In genomic region chr6:107957909-107958688, GRCh38 we compare ENCODE assay signal across 8 cellular contexts. TPM values are rescaled to one million over a fixed set of nuclear protein-coding genes. Genes with fewer than 3 reads are reported as not detected.
A peak's percentile ranks its signal among the peaks of the same experiment; 100 is the strongest.
DNase-seq lines count a peak whose midpoint lies in the region; ATAC-seq and TF ChIP-seq lines count a peak whose summit lies in the region.

TSS of gene SEC63 (minus strand) at chr6:107958208. CDS start at chr6:107958009, 199 bp downstream.

- H3K36me3 ChIP-seq in thoracic aorta = no peaks in the 10 kb centered on the region

- peak within 1 kb of the TSS; percentile 99 for H3K27ac Mint-ChIP-seq in activated naive CD8-positive, alpha-beta T cell
- peak within 1 kb of the TSS; percentile 99 for H3K27ac Mint-ChIP-seq in osteocyte (ENCODE audit: unreplicated experiment)

- peak; percentile 82 for TF ChIP-seq POLR2A in GM10847 (IDR thresholded peaks at IDR 0.05; ENCODE audit: extremely low read depth, insufficient read length)

- H3K4me1 Mint-ChIP-seq in activated naive CD8-positive, alpha-beta T cell (ENCODE audit: low read depth) = peaks cover 26% of the 10 kb centered on the region
- peaks cover 29% of the 10 kb centered on the region for H3K4me1 Mint-ChIP-seq in osteocyte (ENCODE audit: unreplicated experiment)

- TF ChIP-seq CTCF in osteocyte (IDR thresholded peaks at IDR 0.05) = no peak
- TF ChIP-seq CTCF in thoracic aorta (IDR thresholded peaks at IDR 0.05) = no peak

- no peaks in the 10 kb centered on the region for H3K27me3 Mint-ChIP-seq in activated naive CD8-positive, alpha-beta T cell
- H3K27me3 Mint-ChIP-seq in osteocyte (ENCODE audit: unreplicated experiment) = no peaks in the 10 kb centered on the region

- H3K4me3 ChIP-seq in thoracic aorta = peak within 1 kb of the TSS; percentile 94

- ATAC-seq in HG02642 (IDR thresholded peaks at IDR 0.05; ENCODE audit: poor library complexity, unreplicated experiment) (peak; percentile 93), thoracic aorta (ENCODE audit: insufficient number of reproducible peaks, low FRiP score, low read depth) (peak; percentile 92)

- peaks cover 3% of the 10 kb centered on the region for H3K36me3 Mint-ChIP-seq in activated naive CD8-positive, alpha-beta T cell
- no peaks in the 10 kb centered on the region for H3K36me3 Mint-ChIP-seq in osteocyte (ENCODE audit: unreplicated experiment)

- H3K27me3 ChIP-seq in thoracic aorta (replicated peaks; ENCODE audit: insufficient read depth) = no peaks in the 10 kb centered on the region

- peaks cover 14 to 23% of the 10 kb centered on the region in 2 donors for H3K4me1 ChIP-seq in thoracic aorta (ENCODE audit: control insufficient read depth in 1 of 2, low read depth in 2 of 2)

- peak; percentile 91 for DNase-seq in NCI-H1105 treated with DMSO at 0.1 percent for 48 hours (lab: John Stamatoyannopoulos, UW)
- DNase-seq in SKM-1 treated with dmso at 0.1 percent for 144 hours (lab: John Stamatoyannopoulos, UW; ENCODE audit: unreplicated experiment) = peak; percentile 96
- DNase-seq in glomerular visceral epithelial cell (ENCODE audit: extremely low spot score) = peak; percentile 99
- peak; percentile 99 for DNase-seq in osteocyte (ENCODE audit: extremely low spot score, unreplicated experiment)
- DNase-seq in thoracic aorta (ENCODE audit: low spot score) = peak; percentile 92

- H3K9me3 ChIP-seq in thoracic aorta = no peaks in the 10 kb centered on the region

- peak within 1 kb of the TSS; percentile 91 for H3K27ac ChIP-seq in thoracic aorta

- no peaks in the 10 kb centered on the region for H3K9me3 Mint-ChIP-seq in activated naive CD8-positive, alpha-beta T cell (ENCODE audit: low read depth)
- H3K9me3 Mint-ChIP-seq in osteocyte (ENCODE audit: unreplicated experiment) = no peaks in the 10 kb centered on the region

- peak within 1 kb of the TSS; percentile 100 for H3K4me3 Mint-ChIP-seq in activated naive CD8-positive, alpha-beta T cell
- peak within 1 kb of the TSS; percentile 97 for H3K4me3 Mint-ChIP-seq in osteocyte (ENCODE audit: unreplicated experiment)

RNA-seq across cellular contexts. Expression of gene SEC63, which starts in this region (rescaled TPM):
- total RNA-seq in osteocyte = 137 and 143 TPM in 2 replicates
- 10 to 100 TPM; 39.4 to 39.5 TPM for total RNA-seq in thoracic aorta

Comparison
In these comparisons a context has a peak if more than half of its experiments do, and no peak if none do; other contexts are left out.
1. Peak in every context shown above with its lines: DNase-seq, ATAC-seq, H3K4me3 ChIP-seq and H3K27ac ChIP-seq.